In genomic region chr5:9156282-9156681, GRCh38 we compare ENCODE assay signal across 8 cellular contexts.
DNase-seq lines count a peak whose midpoint lies in the region; ATAC-seq, FAIRE-seq and TF ChIP-seq lines count a peak whose summit lies in the region.

No MANE protein-coding gene starts in this region.

- no peak for TF ChIP-seq POLR2A in H54 (IDR thresholded peaks at IDR 0.05; ENCODE audit: low read depth, low read length)

- no peak overlapping the region for H3K4me3 ChIP-seq in fibroblast of villous mesenchyme (ENCODE audit: low read depth, low read length)

- peak; percentile 71 for DNase-seq in AG20443 (ENCODE audit: low spot score)
- peak; percentile 20 for DNase-seq in OCI-M1 (lab: John Stamatoyannopoulos, UW)
- DNase-seq in fibroblast of villous mesenchyme (ENCODE audit: low read depth) = peak; percentile 79
- peak; percentile 62 for DNase-seq in retina
- no peak for DNase-seq in H54 (ENCODE audit: insufficient read length, low spot score)
- DNase-seq in NCI-H2227 (lab: John Stamatoyannopoulos, UW; ENCODE audit: unreplicated experiment) = no peak
- no peak for DNase-seq in stimulated activated CD4-positive, alpha-beta T cell treated with anti-CD3 and anti-CD28 coated beads, Interleukin-4, amount 100 ng/mL, for 24 hours

- no peak for FAIRE-seq in H54 (lab: Jason Lieb, UNC)

- TF ChIP-seq CTCF in fibroblast of villous mesenchyme (IDR thresholded peaks at IDR 0.05; ENCODE audit: insufficient read depth, low read depth, low read length) = peak; percentile 62

- peak; percentile 69 for ATAC-seq in GM19397 (IDR thresholded peaks at IDR 0.05; ENCODE audit: unreplicated experiment)

Comparison
In these comparisons a context has a peak if more than half of its experiments do, and no peak if none do; other contexts are left out.
1. DNase-seq: peak in AG20443 (single experiment), OCI-M1 (single experiment), fibroblast of villous mesenchyme (single experiment) and retina (single experiment); none in H54 (single experiment), NCI-H2227 (single experiment) and stimulated activated CD4-positive, alpha-beta T cell treated with anti-CD3 and anti-CD28 coated beads, Interleukin-4, amount 100 ng/mL, for 24 hours (single experiment).